8 cellular contexts compared by ENCODE assay signal in the genomic region with DNA sequence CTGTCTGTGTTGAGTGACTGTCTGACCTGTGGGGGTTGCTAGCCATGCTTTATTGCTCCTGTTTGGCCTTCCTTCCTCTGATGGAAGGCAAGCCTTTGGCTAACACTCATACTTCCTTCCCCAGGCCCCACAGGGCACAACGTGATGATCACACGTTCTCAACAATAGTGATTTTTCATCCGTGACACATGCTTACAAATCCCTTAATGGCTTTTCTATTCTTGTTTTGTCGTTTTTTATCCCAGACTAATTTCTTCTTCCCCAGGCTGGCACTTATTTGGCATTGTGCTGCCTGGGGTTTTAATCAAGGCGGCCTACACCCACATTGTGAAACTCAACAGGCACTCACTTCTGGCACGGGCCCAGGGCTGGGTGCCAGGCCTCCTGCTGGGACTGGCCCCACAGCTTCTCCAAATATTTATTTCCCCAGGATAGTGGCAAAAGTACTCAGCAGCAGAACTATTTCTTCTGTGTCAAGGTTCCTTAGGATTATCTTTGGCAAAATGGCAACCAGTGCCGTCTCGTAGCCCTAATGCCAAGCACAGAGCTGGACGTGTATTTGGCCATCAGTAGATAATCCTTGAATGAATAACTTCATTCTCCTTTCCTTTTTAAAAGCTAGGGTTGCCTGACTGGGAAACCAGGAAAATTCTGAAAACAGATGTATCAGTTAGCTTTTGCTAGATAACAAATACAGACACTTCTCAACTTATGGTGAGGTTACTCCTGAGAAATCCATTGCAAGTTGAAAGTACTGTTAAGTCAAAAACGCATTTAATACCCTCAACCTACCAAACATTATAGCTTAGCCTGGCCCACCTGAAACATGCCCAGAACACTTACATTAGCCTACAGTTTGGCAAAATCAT. TPM values are rescaled to one million over a fixed set of nuclear protein-coding genes. Genes with fewer than 3 reads are reported as not detected.
DNase-seq lines count a peak whose midpoint lies in the region; ATAC-seq, FAIRE-seq and TF ChIP-seq lines count a peak whose summit lies in the region.

No MANE protein-coding gene starts in this region.

- peaks cover 64% of the 10 kb centered on the region for H3K4me1 ChIP-seq in lower lobe of right lung

- DNase-seq in NCI-H2107 treated with DMSO at 0.1 percent for 48 hours (lab: John Stamatoyannopoulos, UW; ENCODE audit: unreplicated experiment) (peak; percentile 43), NCI-H2107 (lab: John Stamatoyannopoulos, UW) (no peak), NCI-H345 treated with DMSO at 0.1 percent for 48 hours (lab: John Stamatoyannopoulos, UW; ENCODE audit: unreplicated experiment) (peak; percentile 77), lower lobe of right lung (peak; percentile 93), urothelium cell line (ENCODE audit: low spot score) (peak; percentile 82), D341Med (ENCODE audit: low spot score) (no peak)
- no peak for DNase-seq in central memory CD8-positive, alpha-beta T cell (ENCODE audit: low spot score in 2 of 2)
- DNase-seq in stimulated activated CD4-positive, alpha-beta T cell treated with anti-CD3 and anti-CD28 coated beads, Interleukin-4, amount 100 ng/mL, for 1 hour, result no peak

- peak overlapping the region; percentile 54 for H3K4me3 Mint-ChIP-seq in central memory CD8-positive, alpha-beta T cell

- intact Hi-C loops in lower lobe of right lung (cut with DNase I), result no loop called here

- H3K27me3 Mint-ChIP-seq in central memory CD8-positive, alpha-beta T cell, result no peaks in the 10 kb centered on the region

- peak overlapping the region; percentile 96 for H3K27ac Mint-ChIP-seq in central memory CD8-positive, alpha-beta T cell (ENCODE audit: low read depth)

- no peaks in the 10 kb centered on the region for H3K27me3 ChIP-seq in lower lobe of right lung (ENCODE audit: low read depth)

- ATAC-seq in central memory CD8-positive, alpha-beta T cell (replicated peaks; ENCODE audit: extremely low read depth, poor library complexity, severe bottlenecking), result no peak
- peak; percentile 91 to 92 for ATAC-seq in lower lobe of right lung

- no peaks in the 10 kb centered on the region for H3K9me3 Mint-ChIP-seq in central memory CD8-positive, alpha-beta T cell

- H3K36me3 ChIP-seq in lower lobe of right lung, result no peaks in the 10 kb centered on the region

- no peak overlapping the region for H3K4me3 ChIP-seq in lower lobe of right lung

- no peaks in the 10 kb centered on the region for H3K9me3 ChIP-seq in lower lobe of right lung

- H3K27ac ChIP-seq in lower lobe of right lung, result peak overlapping the region; percentile 83

- no peak for TF ChIP-seq CTCF in lower lobe of right lung (IDR thresholded peaks at IDR 0.05)

- H3K4me1 Mint-ChIP-seq in central memory CD8-positive, alpha-beta T cell, result peaks cover 80% of the 10 kb centered on the region

- H3K36me3 Mint-ChIP-seq in central memory CD8-positive, alpha-beta T cell (ENCODE audit: insufficient read depth), result peaks cover 7% of the 10 kb centered on the region

- peak; percentile 37 for FAIRE-seq in urothelium cell line (lab: Jason Lieb, UNC)

RNA-seq across cellular contexts. Expression of a gene that starts 30.6 kb away (rescaled TPM):
- total RNA-seq in lower lobe of right lung, result 49.9 TPM

Comparison
In these comparisons a context has a peak if more than half of its experiments do, and no peak if none do; other contexts are left out.
1. DNase-seq: peak in NCI-H2107 treated with DMSO at 0.1 percent for 48 hours (single experiment), NCI-H345 treated with DMSO at 0.1 percent for 48 hours (single experiment), lower lobe of right lung (single experiment) and urothelium cell line (single experiment); none in NCI-H2107 (single experiment), central memory CD8-positive, alpha-beta T cell (0 of 2), stimulated activated CD4-positive, alpha-beta T cell treated with anti-CD3 and anti-CD28 coated beads, Interleukin-4, amount 100 ng/mL, for 1 hour (single experiment) and D341Med (single experiment).